In genomic region chr21:42974832-42975820, GRCh38 we compare ENCODE assay signal across 8 cellular contexts. TPM values are rescaled to one million over a fixed set of nuclear protein-coding genes. Genes with fewer than 3 reads are reported as not detected.
DNase-seq lines count a peak whose midpoint lies in the region; TF ChIP-seq lines count a peak whose summit lies in the region.

No MANE protein-coding gene starts in this region.

- H3K79me2 ChIP-seq in H9 (ENCODE audit: insufficient read depth, low read length): peaks cover 8% of the 10 kb centered on the region; the same call in 1 of the 2 replicates
- peaks cover 49% of the 10 kb centered on the region for H3K79me2 ChIP-seq in Loucy (ENCODE audit: insufficient read depth, low read length)

- no peak overlapping the region for H2BK12ac ChIP-seq in H9 (ENCODE audit: insufficient read length, low read depth, low read length)

- H3K9me3 ChIP-seq in H9 (ENCODE audit: control insufficient read depth, low read depth, low read length): no peaks in the 10 kb centered on the region
- H3K9me3 ChIP-seq in Loucy (ENCODE audit: insufficient read depth, low read depth, low read length): no peaks in the 10 kb centered on the region
- H3K9me3 ChIP-seq in adrenal gland (replicated peaks in 1 of 3): no peaks in the 10 kb centered on the region
- H3K9me3 ChIP-seq in left ventricle myocardium inferior (replicated peaks): no peaks in the 10 kb centered on the region
- H3K9me3 ChIP-seq in vagina: no peaks in the 10 kb centered on the region

- no peaks in the 10 kb centered on the region for H3K9me2 ChIP-seq in Loucy (replicated peaks; ENCODE audit: low read depth, low read length)

- TF ChIP-seq POLR2A in adrenal gland (IDR thresholded peaks at IDR 0.05) (peak; percentile 0 to 27), vagina (IDR thresholded peaks at IDR 0.05) (peak in 1 of 2 donors; percentile 25)

- peak; percentile 90 for DNase-seq in GM10266 (ENCODE audit: extremely low spot score)
- peak; percentile 48 for DNase-seq in H9
- peak; percentile 4 to 44 for DNase-seq in SW 1271 (lab: John Stamatoyannopoulos, UW)
- peak in 6 of 7 donors; percentile 55 to 78 (median 65) for DNase-seq in adrenal gland
- peak; percentile 78 for DNase-seq in left ventricle myocardium inferior
- DNase-seq in progenitor cell of endocrine pancreas (ENCODE audit: low spot score, unreplicated experiment): peak; percentile 29
- DNase-seq in vagina (ENCODE audit: extremely low spot score in 2 of 2): no peak

- H3K27ac Mint-ChIP-seq in H9 (peak overlapping the region; percentile 91 to 96 (median 94); a peak in 6 of 7 replicates), progenitor cell of endocrine pancreas (peak overlapping the region; percentile 97)

- no peak overlapping the region for H2BK5ac ChIP-seq in H9 (ENCODE audit: insufficient read length, low read length)

- H2AFZ ChIP-seq in H9 (ENCODE audit: low read length) (no peak overlapping the region), Loucy (ENCODE audit: low read length) (peak overlapping the region; percentile 9; the same call in 1 of the 2 replicates)

- H3K9ac ChIP-seq in H9 (ENCODE audit: extremely low read depth, insufficient read length, low read length) (peak overlapping the region; percentile 75), Loucy (ENCODE audit: low read depth, low read length, poor library complexity, severe bottlenecking) (peak overlapping the region; percentile 87)

- H3K4me3 Mint-ChIP-seq in H9 (peak overlapping the region; percentile 89), progenitor cell of endocrine pancreas (ENCODE audit: low read depth) (peak overlapping the region; percentile 87)

- no peak for TF ChIP-seq CTCF in GM10266 (IDR thresholded peaks at IDR 0.05; ENCODE audit: control insufficient read depth, insufficient read depth, low read depth, missing control alignments)
- no peak for TF ChIP-seq CTCF in H9 (conservative IDR thresholded peaks at IDR 0.05)
- no peak for TF ChIP-seq CTCF in Loucy (conservative IDR thresholded peaks at IDR 0.05; ENCODE audit: low read length)
- TF ChIP-seq CTCF in adrenal gland (IDR thresholded peaks at IDR 0.05): no peak
- no peak for TF ChIP-seq CTCF in left ventricle myocardium inferior (IDR thresholded peaks at IDR 0.05; ENCODE audit: borderline replicate concordance)
- no peak for TF ChIP-seq CTCF in progenitor cell of endocrine pancreas (IDR thresholded peaks at IDR 0.05; ENCODE audit: unreplicated experiment)
- TF ChIP-seq CTCF in vagina (IDR thresholded peaks at IDR 0.05): no peak

- H3K27me3 Mint-ChIP-seq in H9 (ENCODE audit: low read depth) (no peaks in the 10 kb centered on the region), progenitor cell of endocrine pancreas (no peaks in the 10 kb centered on the region)

- H3K27ac ChIP-seq in H9 (ENCODE audit: insufficient read length, low read depth, low read length) (no peak overlapping the region), adrenal gland (peak overlapping the region; percentile 91 to 100 (median 96)), left ventricle myocardium inferior (replicated peaks) (peak overlapping the region; percentile 100), vagina (peak overlapping the region; percentile 93)

- H4K8ac ChIP-seq in H9 (replicated peaks; ENCODE audit: insufficient read length, low read depth, low read length): no peak overlapping the region

- H2BK15ac ChIP-seq in H9 (ENCODE audit: low read depth, low read length): no peak overlapping the region

- H3F3A ChIP-seq in Loucy (ENCODE audit: low read depth): no peaks in the 10 kb centered on the region

- no CpG with 5 or more reads among the region's 125 CpGs for WGBS in H9 (ENCODE audit: extremely low coverage, insufficient read length, low lambda C conversion rate)
- WGBS in adrenal gland, 4 donors: 0 to 2% (median 1%) methylated on average over 18 to 123 of the region's 125 CpGs

- H3K79me1 ChIP-seq in H9 (ENCODE audit: insufficient read depth, low read depth, low read length, poor library complexity, severe bottlenecking): no peaks in the 10 kb centered on the region

- peaks cover 4% of the 10 kb centered on the region for H3K23me2 ChIP-seq in H9 (ENCODE audit: insufficient read length, low read depth, low read length, poor library complexity, severe bottlenecking)

- H3K14ac ChIP-seq in H9 (ENCODE audit: insufficient read depth, low read length): peak overlapping the region; percentile 85

- intact Hi-C loops in adrenal gland (cut with DNase I): no loop called here
- intact Hi-C loops in left ventricle myocardium inferior (cut with micrococcal nuclease): no loop called here
- intact Hi-C loops in vagina (cut with DNase I): loop anchor here (2.0 kb wide), 1 partner anchor 18 kb away; no protein-coding TSS in a partner anchor

- no peak overlapping the region for H2BK20ac ChIP-seq in H9 (ENCODE audit: low read depth, low read length, poor library complexity, severe bottlenecking)

- H2BK120ac ChIP-seq in H9 (ENCODE audit: low read depth, low read length, poor library complexity, severe bottlenecking): no peak overlapping the region

- H3T11ph ChIP-seq in H9 (ENCODE audit: low read length): no peak overlapping the region

- H3K4me3 ChIP-seq in Loucy (ENCODE audit: low read length, poor library complexity, severe bottlenecking) (peak overlapping the region; percentile 82), adrenal gland (peak overlapping the region in 3 of 4 donors; percentile 45 to 97 (median 60)), left ventricle myocardium inferior (peak overlapping the region; percentile 73), vagina (peak overlapping the region; percentile 89 to 97)

- H3K36me3 ChIP-seq in Loucy (ENCODE audit: insufficient read depth, low read length) (no peaks in the 10 kb centered on the region), adrenal gland (replicated peaks in 1 of 2) (no peaks in the 10 kb centered on the region), left ventricle myocardium inferior (no peaks in the 10 kb centered on the region), vagina (no peaks in the 10 kb centered on the region)

- H3K36me3 Mint-ChIP-seq in H9 (ENCODE audit: insufficient read depth in 1 of 3, low read depth in 3 of 3) (peaks cover 29 to 36% (median 32%) of the 10 kb centered on the region in 3 experiments), progenitor cell of endocrine pancreas (ENCODE audit: insufficient read depth) (peaks cover 17% of the 10 kb centered on the region)

- H3K23ac ChIP-seq in H9 (ENCODE audit: insufficient read length, low read depth, low read length): no peak overlapping the region

- H4K5ac ChIP-seq in H9 (ENCODE audit: insufficient read length, low read depth, low read length): no peak overlapping the region

- H3K4ac ChIP-seq in H9 (ENCODE audit: low read depth, low read length): no peak overlapping the region

- H3K9me3 Mint-ChIP-seq in H9: peaks cover 10 to 16% of the 10 kb centered on the region in 2 experiments
- H3K9me3 Mint-ChIP-seq in progenitor cell of endocrine pancreas (ENCODE audit: low read depth): peaks cover 4% of the 10 kb centered on the region

- H3K4me1 Mint-ChIP-seq in H9 (peaks cover 50 to 52% of the 10 kb centered on the region in 2 experiments), progenitor cell of endocrine pancreas (ENCODE audit: low read depth) (peaks cover 27% of the 10 kb centered on the region)

- peak overlapping the region; percentile 77 for H3K18ac ChIP-seq in H9 (ENCODE audit: insufficient read length, low read depth, low read length)

- peaks cover 6% of the 10 kb centered on the region; the same call in 1 of the 2 replicates for H3K4me1 ChIP-seq in H9 (ENCODE audit: insufficient read depth, low read length)
- H3K4me1 ChIP-seq in Loucy (ENCODE audit: insufficient read depth, low read length, poor library complexity, severe bottlenecking): peaks cover 23% of the 10 kb centered on the region
- H3K4me1 ChIP-seq in adrenal gland (replicated peaks in 1 of 2): peaks cover 11 to 16% of the 10 kb centered on the region in 2 donors
- H3K4me1 ChIP-seq in left ventricle myocardium inferior: peaks cover 27% of the 10 kb centered on the region
- peaks cover 25% of the 10 kb centered on the region for H3K4me1 ChIP-seq in vagina

- no peak overlapping the region for H4K91ac ChIP-seq in H9 (ENCODE audit: insufficient read length, low read depth, low read length)

- H3K4me2 ChIP-seq in H9 (ENCODE audit: insufficient read depth, insufficient read length, low read length) (peak overlapping the region; percentile 67), Loucy (ENCODE audit: low read depth, low read length, poor library complexity, severe bottlenecking) (peak overlapping the region; percentile 93)

- no peak overlapping the region for H2AK5ac ChIP-seq in H9 (ENCODE audit: insufficient read length, low read length)

- H3K56ac ChIP-seq in H9 (ENCODE audit: insufficient read length, low read depth, low read length): no peak overlapping the region

- H4K20me1 ChIP-seq in H9 (ENCODE audit: control insufficient read depth, insufficient read depth, insufficient read length): no peaks in the 10 kb centered on the region
- H4K20me1 ChIP-seq in Loucy (ENCODE audit: insufficient read depth, low read length, poor library complexity, severe bottlenecking): peaks cover 15% of the 10 kb centered on the region

- H3K27me3 ChIP-seq in H9 (ENCODE audit: insufficient read depth, low read length) (no peaks in the 10 kb centered on the region), Loucy (ENCODE audit: insufficient read depth, low read length, poor library complexity, severe bottlenecking) (no peaks in the 10 kb centered on the region), adrenal gland (no peaks in the 10 kb centered on the region), left ventricle myocardium inferior (ENCODE audit: low read depth) (no peaks in the 10 kb centered on the region), vagina (no peaks in the 10 kb centered on the region)

RNA-seq across cellular contexts. Expression of gene PKNOX1, which starts 0.8 kb away (rescaled TPM):
- total RNA-seq in H9 (2021) (38.1 and 43.4 TPM in 2 replicates), adrenal gland (10 to 100 TPM in 6 of 8 donors, 1 to 10 TPM in 2; 8.2 to 18.4 (median 12.6) TPM), left ventricle myocardium inferior (9.7 TPM), progenitor cell of endocrine pancreas (27.7 and 30.1 TPM in 2 replicates), vagina (9.8 TPM)
- 10 to 100 TPM in 1 of 3 donors, 1 to 10 TPM in 2; 9.3 to 21.7 (median 9.6) TPM for polyA plus RNA-seq in adrenal gland

RNA-seq across cellular contexts. Expression of gene ERVH48-1, which starts 49.7 kb away (rescaled TPM):
- total RNA-seq in H9 (2021) (234 and 238 TPM in 2 replicates), adrenal gland (not detected), left ventricle myocardium inferior (not detected), progenitor cell of endocrine pancreas (0.91 and 1.5 TPM in 2 replicates), vagina (not detected)
- not detected for polyA plus RNA-seq in adrenal gland

Comparison
In these comparisons a context has a peak if more than half of its experiments do, and no peak if none do; other contexts are left out.
1. DNase-seq: peak in GM10266 (single experiment), H9 (single experiment), SW 1271 (2 of 2), adrenal gland (6 of 7), left ventricle myocardium inferior (single experiment) and progenitor cell of endocrine pancreas (single experiment); none in vagina (0 of 2).
2. RNA of gene ERVH48-1, which starts 49.7 kb away (total RNA-seq): 234 to 238 TPM in H9; 0.91 to 1.5 TPM in progenitor cell of endocrine pancreas, not detected in adrenal gland, not detected in left ventricle myocardium inferior (single experiment) and not detected in vagina (single experiment); every median in the first group is over 10 times any median in the second.
3. Peak in every context shown above with its lines, with median percentiles within 50 percentile points of each other: H3K4me3 ChIP-seq.